Comparison of ENCODE assay signal across 14 cellular contexts in the genomic region with DNA sequence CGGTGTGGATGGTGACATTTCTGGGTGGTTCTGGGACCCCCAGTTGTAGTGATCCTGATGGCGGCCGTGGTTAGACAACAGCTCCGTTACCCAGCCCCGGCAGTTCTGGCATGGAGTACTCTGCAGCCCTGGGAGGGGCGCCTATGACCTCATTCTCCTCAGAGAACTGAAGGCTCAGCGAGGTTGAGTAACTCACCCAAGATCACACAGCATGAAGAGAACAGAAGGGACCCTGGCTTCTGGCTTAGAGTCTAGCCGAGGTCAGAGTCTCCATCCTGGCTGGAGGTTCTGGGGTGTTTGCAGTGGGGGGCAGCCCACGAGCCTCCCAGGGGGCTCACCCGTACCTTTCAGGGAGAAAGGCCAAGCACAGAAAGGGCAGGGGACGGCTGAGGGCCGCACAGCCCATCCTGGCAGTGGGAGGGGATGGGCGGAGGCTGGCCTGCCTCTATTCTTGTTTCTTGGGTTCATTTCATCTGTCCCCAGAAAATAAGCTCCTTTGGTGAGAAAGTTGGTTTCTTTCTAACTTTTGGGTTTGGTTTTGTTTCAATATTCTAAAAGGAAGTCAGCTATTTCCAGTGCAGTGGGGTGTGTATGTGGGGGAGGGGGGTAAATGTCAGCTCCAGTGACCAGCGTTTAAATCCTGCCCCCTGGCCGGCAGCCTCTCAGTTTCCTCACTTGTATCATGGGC. TPM values are rescaled to one million over a fixed set of nuclear protein-coding genes. Genes with fewer than 3 reads are reported as not detected.
A peak's percentile ranks its signal among the peaks of the same experiment; 100 is the strongest.
DNase-seq lines count a peak whose midpoint lies in the region; ATAC-seq, FAIRE-seq and TF ChIP-seq lines count a peak whose summit lies in the region.
"Had no signal": no experiment of that assay in that cellular context is flagged by ENCODE, and none has a peak within 500 bp of the region (broad histone marks: within the 10 kb centered on the region; RNA-seq: fewer than 3 reads in every experiment).

No MANE protein-coding gene starts in this region.

- CTCF ChIA-PET in T-cell (lab: Charles Lee), result interaction anchor here in 1 of 2 donors (0.6 kb wide), 1 partner anchor 167 kb away, joined by 3 read pairs; no protein-coding TSS in a partner anchor
- CTCF ChIA-PET in K562 (lab: Yijun Ruan, JAX; ENCODE audit: low intra/inter-chr PET ratio), result interaction anchor here (0.6 kb wide), 1 partner anchor 62 kb away, joined by 3 read pairs; no protein-coding TSS in a partner anchor
- CTCF ChIA-PET in PC-9 (lab: Charles Lee), result no interaction called here

- DNase-seq in activated naive CD4-positive, alpha-beta T cell treated with Interleukin-2 at 50 U/mL for 16 hours, result peak; percentile 17
- no peak for DNase-seq in activated naive CD4-positive, alpha-beta T cell (lab: John Stamatoyannopoulos, UW)
- DNase-seq in T-cell (peak in 3 of 34 experiments; percentile 33 to 39 (median 34)), K562 (ENCODE audit: extremely low read depth in 1 of 4, low spot score in 3 of 4) (no peak), posterior vena cava (ENCODE audit: low spot score) (no peak), PC-9 (no peak), NCI-H774 (lab: John Stamatoyannopoulos, UW) (no peak)
- no peak for DNase-seq in stimulated activated naive B cell treated with anti-CD40 and anti-IgM and Interleukin-4, amounts not matched to agents 10 μg/mL and 1 μg/mL and 100 μg/mL, for 72 hours
- DNase-seq: brain microvascular endothelial cell, mammary epithelial cell, T-helper 2 cell had no signal

- H3K27me3 Mint-ChIP-seq in T-cell, result no peaks in the 10 kb centered on the region
- H3K27me3 Mint-ChIP-seq in stimulated activated naive B cell treated with anti-CD40 and anti-IgM and Interleukin-4, amounts not matched to agents 10 μg/mL and 1 μg/mL and 100 μg/mL, for 72 hours, result no peaks in the 10 kb centered on the region

- TF ChIP-seq CTCF in K562 (IDR thresholded peaks at IDR 0.05 in 2 of 3, conservative IDR thresholded peaks at IDR 0.05 in 1 of 3; ENCODE audit: insufficient read depth in 2 of 3, low read depth in 1 of 3, low read length in 3 of 3), result no peak
- no peak for TF ChIP-seq CTCF in PC-9 (conservative IDR thresholded peaks at IDR 0.05)

- H3K4me1 ChIP-seq in K562 (replicated peaks in 1 of 2; ENCODE audit: control insufficient read depth in 2 of 2, insufficient read depth in 2 of 2, low read length in 2 of 2) (peaks cover 79 to 98% of the 10 kb centered on the region in 2 experiments), PC-9 (replicated peaks; ENCODE audit: insufficient read depth) (no peaks in the 10 kb centered on the region)

- H3K4me1 Mint-ChIP-seq in T-cell, result peaks cover 55 to 91% (median 74%) of the 10 kb centered on the region in 3 donors
- peaks cover 58 to 90% of the 10 kb centered on the region in 2 donors for H3K4me1 Mint-ChIP-seq in stimulated activated naive B cell treated with anti-CD40 and anti-IgM and Interleukin-4, amounts not matched to agents 10 μg/mL and 1 μg/mL and 100 μg/mL, for 72 hours

- H3K4me2 ChIP-seq in K562 (ENCODE audit: insufficient read depth, low read length) (no peak overlapping the region), PC-9 (no peak overlapping the region)

- H3K27ac Mint-ChIP-seq in T-cell, result peak overlapping the region; percentile 80 to 83
- H3K27ac Mint-ChIP-seq in stimulated activated naive B cell treated with anti-CD40 and anti-IgM and Interleukin-4, amounts not matched to agents 10 μg/mL and 1 μg/mL and 100 μg/mL, for 72 hours, result peak overlapping the region; percentile 89

- H3K79me2 ChIP-seq in K562 (ENCODE audit: control insufficient read depth, insufficient read depth, low read length), result peaks cover 97% of the 10 kb centered on the region
- no peaks in the 10 kb centered on the region for H3K79me2 ChIP-seq in PC-9 (ENCODE audit: low read depth)

- no peaks in the 10 kb centered on the region for H3K27me3 ChIP-seq in K562 (ENCODE audit: control insufficient read depth in 2 of 2, insufficient read depth in 2 of 2, low read length in 2 of 2)
- H3K27me3 ChIP-seq in PC-9 (ENCODE audit: insufficient read depth, low read depth), result no peaks in the 10 kb centered on the region
- H3K27me3 ChIP-seq: brain microvascular endothelial cell, vagina had no signal

- no peaks in the 10 kb centered on the region for H3F3A ChIP-seq in PC-9 (ENCODE audit: insufficient read depth, low read depth)

- intact Hi-C loops in K562 (cut with micrococcal nuclease) (no loop called here), posterior vena cava (cut with DNase I) (no loop called here), PC-9 (cut with micrococcal nuclease; ENCODE audit: unreplicated experiment) (no loop called here)

- H4K20me1 ChIP-seq in K562 (replicated peaks; ENCODE audit: control insufficient read depth, insufficient read depth, low read length) (peaks cover 88% of the 10 kb centered on the region), PC-9 (ENCODE audit: insufficient read depth) (peaks cover 14% of the 10 kb centered on the region)

- TF ChIP-seq RAD21 in K562 (CRISPR knock-in tag; conservative IDR thresholded peaks at IDR 0.05 in 1 of 2, IDR thresholded peaks at IDR 0.05 in 1 of 2), result no peak

- H3K36me3 Mint-ChIP-seq in T-cell, result no peaks in the 10 kb centered on the region
- H3K36me3 Mint-ChIP-seq in stimulated activated naive B cell treated with anti-CD40 and anti-IgM and Interleukin-4, amounts not matched to agents 10 μg/mL and 1 μg/mL and 100 μg/mL, for 72 hours, result peaks cover 6% of the 10 kb centered on the region in 2 donors

- no peak for FAIRE-seq in K562 (lab: Jason Lieb, UNC)
- FAIRE-seq: endothelial cell of umbilical vein had no signal

- ATAC-seq in T-cell (replicated peaks in 1 of 4) (no peak), K562 (no peak)
- ATAC-seq in stimulated activated naive B cell treated with anti-CD40 and anti-IgM and Interleukin-4, amounts not matched to agents 10 μg/mL and 1 μg/mL and 100 μg/mL, for 72 hours (replicated peaks), result peak; percentile 60 to 61

- H3K4me3 ChIP-seq in K562, result no peak overlapping the region
- H3K4me3 ChIP-seq in PC-9, result no peak overlapping the region
- H3K4me3 ChIP-seq: vagina had no signal

- in situ Hi-C loops in K562 (cut with MboI), result no loop called here

- TF ChIP-seq POLR2A in K562 (conservative IDR thresholded peaks at IDR 0.05), result no peak

- peak overlapping the region in 2 of 3 donors; percentile 21 to 64 for H3K4me3 Mint-ChIP-seq in T-cell
- H3K4me3 Mint-ChIP-seq in stimulated activated naive B cell treated with anti-CD40 and anti-IgM and Interleukin-4, amounts not matched to agents 10 μg/mL and 1 μg/mL and 100 μg/mL, for 72 hours, result peak overlapping the region; percentile 39 to 68

- H3K27ac ChIP-seq in K562 (ENCODE audit: extremely low read depth, low read depth, low read length), result peak overlapping the region; percentile 25; the same call in 1 of the 3 replicates
- H3K27ac ChIP-seq in PC-9, result no peak overlapping the region
- H3K27ac ChIP-seq: brain microvascular endothelial cell, parathyroid adenoma, vagina had no signal

- TF ChIP-seq EP300 in K562 (IDR thresholded peaks at IDR 0.05; ENCODE audit: low read length), result no peak

- peaks cover 7% of the 10 kb centered on the region for H3K9me1 ChIP-seq in K562 (ENCODE audit: control insufficient read depth, insufficient read depth, low read length)

- H3K36me3 ChIP-seq in K562 (ENCODE audit: control insufficient read depth, insufficient read depth, low read length), result peaks cover 54% of the 10 kb centered on the region; the same call in 2 of the 3 replicates
- no peaks in the 10 kb centered on the region for H3K36me3 ChIP-seq in PC-9 (ENCODE audit: low read depth)
- H3K36me3 ChIP-seq: brain microvascular endothelial cell, vagina had no signal

- no peaks in the 10 kb centered on the region for H3K9me2 ChIP-seq in PC-9 (ENCODE audit: insufficient read depth)

- BruUV-seq in K562 (replicated peaks; lab: Mats Ljungman, UMichigan), result no TSS peak
- no TSS peak for BruUV-seq in PC-9 (replicated peaks; lab: Mats Ljungman, UMichigan)

- H3K9ac ChIP-seq in K562 (ENCODE audit: insufficient read depth in 1 of 2, low read depth in 2 of 2, low read length in 2 of 2), result peak overlapping the region in 1 of 2 experiments; percentile 89; a peak in 1 of 4 replicates
- H3K9ac ChIP-seq: parathyroid adenoma had no signal

- H3K9me3 ChIP-seq in K562 (replicated peaks; ENCODE audit: control insufficient read depth, insufficient read depth, low read depth, low read length) (no peaks in the 10 kb centered on the region), PC-9 (ENCODE audit: insufficient read depth, low read depth) (no peaks in the 10 kb centered on the region)
- H3K9me3 ChIP-seq: vagina had no signal

- H2AFZ ChIP-seq in K562 (ENCODE audit: low read depth, low read length) (no peak overlapping the region), PC-9 (no peak overlapping the region)
- H2AFZ ChIP-seq: parathyroid adenoma had no signal

- POLR2A ChIA-PET in T-cell (lab: Charles Lee), result no interaction called here
- POLR2A ChIA-PET in K562 (lab: Yijun Ruan, JAX), result interaction anchor here (0.6 to 1.1 kb wide), 3 partner anchors 17 to 66 kb away, joined by 3 read pairs; no protein-coding TSS in a partner anchor
- POLR2A ChIA-PET in PC-9 (lab: Charles Lee; ENCODE audit: unreplicated experiment), result no interaction called here

- no peaks in the 10 kb centered on the region for H3K9me3 Mint-ChIP-seq in T-cell
- no peaks in the 10 kb centered on the region for H3K9me3 Mint-ChIP-seq in stimulated activated naive B cell treated with anti-CD40 and anti-IgM and Interleukin-4, amounts not matched to agents 10 μg/mL and 1 μg/mL and 100 μg/mL, for 72 hours

- 71% methylated on average over 15 of the region's 15 CpGs for WGBS in K562 (ENCODE audit: insufficient coverage, low coverage, missing lambda C conversion rate)

TF ChIP-seq in K562, 482 proteins besides CTCF, POLR2A, EP300 and RAD21 (continues in another document):
- no peak for TF ChIP-seq ZNF668 (CRISPR knock-in tag; IDR thresholded peaks at IDR 0.05)

RNA-seq across cellular contexts. Expression of a gene that starts 13.2 kb away (rescaled TPM):
- total RNA-seq in T-cell, result 10 to 100 TPM; 19.6 to 38.4 (median 33.1) TPM
- total RNA-seq in K562 (2011; cell fraction: chromatin; rRNA removed; ENCODE audit: low replicate concordance), result 14.4 and 38.8 TPM in 2 replicates
- total RNA-seq in K562 (2011; cell fraction: nucleolus; rRNA removed), result 25.3 and 27.9 TPM in 2 replicates
- total RNA-seq in K562 (2011; cell fraction: nucleoplasm; rRNA removed), result 16.8 and 18.9 TPM in 2 replicates
- 4.5 and 8.7 TPM in 2 replicates for total RNA-seq in K562 (2014; rRNA removed)
- total RNA-seq in K562 (2014; rRNA removed; fragmentation: Illumina TruSeq; extraction: Trizol), result 0.26 and 0.47 TPM in 2 replicates
- 3.2 and 4.5 TPM in 2 replicates for total RNA-seq in K562 (2015; rRNA removed; fragmentation: Illumina TruSeq; extraction: Trizol)
- total RNA-seq in K562 (2021), result 32.7 and 35.9 TPM in 2 replicates
- 0.88 and 1.4 TPM in 2 replicates for polyA plus RNA-seq in K562 (2011; rRNA removed)
- polyA plus RNA-seq in K562 (2011; cell fraction: cytosol; rRNA removed), result 0.81 and 4.8 TPM in 2 replicates
- polyA plus RNA-seq in K562 (2011; cell fraction: nucleus; rRNA removed), result 3.4 and 13.6 TPM in 2 replicates
- polyA plus RNA-seq in K562 (2012), result 7.9 and 12.2 TPM in 2 replicates
- 1.2 and 5.1 TPM in 2 replicates for polyA plus RNA-seq in K562 (2014; fragmentation: Illumina TruSeq; extraction: Trizol)
- polyA plus RNA-seq in K562 (2014; fragmentation: Nextera tagmentation; extraction: Ambion mirVana), result under 1 TPM; 0.03 to 0.11 TPM
- 4.7 and 5.5 TPM in 2 replicates for polyA plus RNA-seq in K562 (2014; rRNA removed)
- polyA minus RNA-seq in K562 (2011; rRNA and poly(A)+ RNA removed), result 0.30 and 1.1 TPM in 2 replicates
- 12.3 and 14.7 TPM in 2 replicates for polyA minus RNA-seq in K562 (2011; cell fraction: cytosol; rRNA and poly(A)+ RNA removed)
- 7.7 and 10.1 TPM in 2 replicates for polyA minus RNA-seq in K562 (2011; cell fraction: nucleus; rRNA and poly(A)+ RNA removed)
- total RNA-seq in posterior vena cava, result 1 to 10 TPM; 4.0 to 4.3 TPM
- 19.7 and 20.0 TPM in 2 replicates for total RNA-seq in PC-9 (2021)

Comparison
In these comparisons a context has a peak if more than half of its experiments do, and no peak if none do; other contexts are left out.
1. ATAC-seq: peak in stimulated activated naive B cell treated with anti-CD40 and anti-IgM and Interleukin-4, amounts not matched to agents 10 μg/mL and 1 μg/mL and 100 μg/mL, for 72 hours (2 of 2); none in T-cell (0 of 4) and K562 (single experiment).